Comparison of ENCODE assay signal across 8 cellular contexts in the genomic region with DNA sequence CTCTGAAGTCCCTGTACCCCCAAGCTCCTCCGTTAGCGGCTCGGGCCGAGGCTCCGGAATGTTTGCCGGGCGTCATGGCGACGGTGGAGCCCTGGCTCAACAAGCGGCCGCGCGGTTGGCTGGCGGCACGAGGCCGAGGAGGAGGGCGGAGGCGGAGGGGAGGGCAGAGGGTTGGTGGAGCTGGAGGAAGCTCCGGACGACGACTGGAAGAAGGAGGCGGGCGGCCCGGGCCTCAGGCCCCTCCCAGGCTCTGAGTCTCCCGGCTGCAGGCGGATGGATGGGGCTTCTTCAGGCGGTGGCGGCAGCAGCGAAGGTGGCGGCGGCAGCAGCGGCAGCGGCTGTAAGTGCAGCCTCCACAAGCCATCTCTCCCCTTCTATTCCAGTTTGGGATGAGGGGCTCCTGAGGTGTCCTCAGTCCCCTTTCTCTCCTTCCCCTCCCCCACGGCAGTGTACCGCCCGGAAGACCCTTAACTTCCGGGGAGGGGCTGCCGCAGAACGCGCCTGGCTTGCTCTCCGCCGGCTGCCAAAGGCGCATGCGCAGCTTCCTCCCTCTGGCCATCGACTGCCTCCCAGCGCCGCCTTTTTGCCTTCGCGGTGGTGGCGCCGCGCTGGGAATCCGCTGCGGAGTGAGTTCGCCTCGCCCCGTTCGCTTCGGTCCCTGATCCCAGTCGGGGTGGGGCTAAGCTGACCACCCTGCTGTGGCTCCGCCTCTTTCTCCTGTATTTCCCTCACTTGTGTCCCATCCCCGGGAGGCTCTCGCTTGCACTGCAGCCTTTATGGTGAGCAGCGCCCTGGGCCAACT. TPM values are rescaled to one million over a fixed set of nuclear protein-coding genes. Genes with fewer than 3 reads are reported as not detected.
DNase-seq lines count a peak whose midpoint lies in the region; ATAC-seq, FAIRE-seq and TF ChIP-seq lines count a peak whose summit lies in the region.

Gene DNAI4 (minus strand): TSS at position 101 of the 802 bp plus-strand sequence. CDS start 25 bp downstream, at position 76.
Gene MIER1 (plus strand): TSS at position 235 of the 802 bp plus-strand sequence. CDS start 39 bp downstream, at position 274.

- TF ChIP-seq CTCF in ascending aorta (IDR thresholded peaks at IDR 0.05) (peak in 1 of 3 experiments; percentile 17), right atrium auricular region (IDR thresholded peaks at IDR 0.05) (peak in 1 of 2 donors; percentile 51), psoas muscle (IDR thresholded peaks at IDR 0.05) (peak; percentile 17)

- no peaks in the 10 kb centered on the region for H3K27me3 Mint-ChIP-seq in T-helper 2 cell treated with Interferon-gamma antibody and Interleukin-4, amounts not matched to agents 5 μg/mL and 100 μg/mL, for 36 hours (ENCODE audit: low read depth)

- intact Hi-C loops in ascending aorta (cut with DNase I): loop anchor here (2.0 to 10.0 kb wide), 4 partner anchors 382 to 910 kb away; partner anchors contain the start of genes GNG12 and SERBP1
- intact Hi-C loops in psoas muscle (cut with DNase I): loop anchor here (10.0 kb wide), 1 partner anchor 160 kb away; no protein-coding TSS in a partner anchor

- H3K9me3 Mint-ChIP-seq in T-helper 2 cell treated with Interferon-gamma antibody and Interleukin-4, amounts not matched to agents 5 μg/mL and 100 μg/mL, for 36 hours: no peaks in the 10 kb centered on the region

- H3K36me3 Mint-ChIP-seq in T-helper 2 cell treated with Interferon-gamma antibody and Interleukin-4, amounts not matched to agents 5 μg/mL and 100 μg/mL, for 36 hours (ENCODE audit: low read depth): peaks cover 3% of the 10 kb centered on the region

- peaks cover 42% of the 10 kb centered on the region for H3K4me1 Mint-ChIP-seq in T-helper 2 cell treated with Interferon-gamma antibody and Interleukin-4, amounts not matched to agents 5 μg/mL and 100 μg/mL, for 36 hours (ENCODE audit: low read depth)

- H3K4me3 ChIP-seq in ascending aorta (peak within 1 kb of the TSS; percentile 71 to 74), right atrium auricular region (peak within 1 kb of the TSS; percentile 79 to 92), psoas muscle (peak within 1 kb of the TSS; percentile 88)

- peak; percentile 90 for FAIRE-seq in urothelium cell line (lab: Jason Lieb, UNC)

- H3K27ac ChIP-seq in ascending aorta (peak within 1 kb of the TSS; percentile 85 to 95), right atrium auricular region (peak within 1 kb of the TSS; percentile 96 to 97), psoas muscle (peak within 1 kb of the TSS; percentile 84)

- WGBS in psoas muscle, 3 donors: 0% methylated on average over 52 to 64 of the region's 64 CpGs

- peak; percentile 91 for DNase-seq in NCI-H187 treated with DMSO at 0.1 percent for 48 hours (lab: John Stamatoyannopoulos, UW)
- peak; percentile 97 for DNase-seq in T-helper 2 cell treated with Interferon-gamma antibody and Interleukin-4, amounts not matched to agents 5 μg/mL and 100 μg/mL, for 36 hours (ENCODE audit: low spot score)
- DNase-seq in ascending aorta (ENCODE audit: low spot score in 2 of 2): peak; percentile 95 to 99
- DNase-seq in right atrium auricular region (ENCODE audit: low spot score): peak; percentile 96
- peak; percentile 98 to 99 for DNase-seq in psoas muscle
- peak; percentile 99 for DNase-seq in urothelium cell line (ENCODE audit: low spot score)

- H3K27me3 ChIP-seq in ascending aorta (no peaks in the 10 kb centered on the region), right atrium auricular region (no peaks in the 10 kb centered on the region), psoas muscle (ENCODE audit: insufficient read depth in 3 of 3, low read length in 2 of 3) (no peaks in the 10 kb centered on the region)

- H3K4me1 ChIP-seq in ascending aorta (peaks cover 10% of the 10 kb centered on the region in 2 donors), right atrium auricular region (peaks cover 0 to 36% of the 10 kb centered on the region in 2 donors), psoas muscle (peaks cover 30% of the 10 kb centered on the region)

- peak within 1 kb of the TSS; percentile 94 for H3K4me3 Mint-ChIP-seq in T-helper 2 cell treated with Interferon-gamma antibody and Interleukin-4, amounts not matched to agents 5 μg/mL and 100 μg/mL, for 36 hours

- peak; percentile 95 for ATAC-seq in GM18505 (IDR thresholded peaks at IDR 0.05; ENCODE audit: unreplicated experiment)
- ATAC-seq in HG02970 (IDR thresholded peaks at IDR 0.05; ENCODE audit: low FRiP score, unreplicated experiment): peak; percentile 95
- peak; percentile 97 to 98 (median 98) for ATAC-seq in psoas muscle

- peak; percentile 95 for TF ChIP-seq POLR2A in GM18505 (IDR thresholded peaks at IDR 0.05; ENCODE audit: borderline replicate concordance, extremely low read depth, insufficient read depth, insufficient read length)

- H3K9me3 ChIP-seq in ascending aorta: no peaks in the 10 kb centered on the region
- H3K9me3 ChIP-seq in right atrium auricular region: no peaks in the 10 kb centered on the region
- no peaks in the 10 kb centered on the region for H3K9me3 ChIP-seq in psoas muscle

- H3K36me3 ChIP-seq in ascending aorta (no peaks in the 10 kb centered on the region), right atrium auricular region (no peaks in the 10 kb centered on the region), psoas muscle (ENCODE audit: insufficient read depth in 1 of 2, low read depth in 1 of 2) (no peaks in the 10 kb centered on the region)

- H3K27ac Mint-ChIP-seq in T-helper 2 cell treated with Interferon-gamma antibody and Interleukin-4, amounts not matched to agents 5 μg/mL and 100 μg/mL, for 36 hours: peak within 1 kb of the TSS; percentile 92

RNA-seq across cellular contexts. Expression of gene DNAI4, which starts in this region (rescaled TPM):
- not detected for total RNA-seq in ascending aorta
- 10 to 100 TPM in 1 of 2 donors, 1 to 10 TPM in 1; 6.9 to 10.3 TPM for total RNA-seq in right atrium auricular region
- 1 to 10 TPM; 4.5 to 6.5 (median 5.3) TPM for total RNA-seq in psoas muscle
- under 1 TPM; 0.18 to 0.43 (median 0.21) TPM for polyA plus RNA-seq in psoas muscle

RNA-seq across cellular contexts. Expression of gene MIER1, which starts in this region (rescaled TPM):
- total RNA-seq in ascending aorta (18.4 TPM), right atrium auricular region (10 to 100 TPM; 18.2 to 18.4 TPM), psoas muscle (10 to 100 TPM; 12.9 to 18.9 (median 15.2) TPM)
- polyA plus RNA-seq in psoas muscle: 10 to 100 TPM in 2 of 3 donors, 1 to 10 TPM in 1; 6.4 to 13.1 (median 10.5) TPM

Comparison
In these comparisons a context has a peak if more than half of its experiments do, and no peak if none do; other contexts are left out.
1. Peak in every context shown above with its lines: DNase-seq, ATAC-seq, H3K4me3 ChIP-seq and H3K27ac ChIP-seq.